Comparison of ENCODE assay signal across 2 cellular contexts in genomic region chr4:25308761-25309160, GRCh38.
A peak's percentile ranks its signal among the peaks of the same experiment; 100 is the strongest.
TF ChIP-seq lines count a peak whose summit lies in the region.

No MANE protein-coding gene starts in this region.

TF ChIP-seq in SK-N-SH, 30 proteins besides CTCF, POLR2A, EP300 and RAD21 (continued from another document):
- TF ChIP-seq POLR2AphosphoS5 (IDR thresholded peaks at IDR 0.05; ENCODE audit: low read depth, low read length) (no peak), SMC3 (IDR thresholded peaks at IDR 0.05; ENCODE audit: low read depth, low read length) (no peak), NFIC (IDR thresholded peaks at IDR 0.05; ENCODE audit: borderline replicate concordance) (no peak), MEF2A (IDR thresholded peaks at IDR 0.05; ENCODE audit: borderline replicate concordance, low read depth) (0 out of 2 replicates have a peak, but pooled peaks have one; percentile 24), REST (IDR thresholded peaks at IDR 0.05; ENCODE audit: low read depth, low read length) (no peak), FOSL2 (IDR thresholded peaks at IDR 0.05; ENCODE audit: borderline replicate concordance, low read depth) (peak; percentile 54), CHD2 (IDR thresholded peaks at IDR 0.05; ENCODE audit: low read length, partially characterized antibody) (no peak)
TF ChIP-seq in SK-N-SH: peak in this region for 2.

TF ChIP-seq in SK-N-SH treated with all-trans-retinoic acid at 6 μM for 48 hours, 23 proteins besides CTCF, POLR2A, EP300 and RAD21 (continued from another document):
- TF ChIP-seq TSHZ2 (CRISPR knock-in tag; IDR thresholded peaks at IDR 0.05) (no peak), GLIS3 (CRISPR knock-in tag; IDR thresholded peaks at IDR 0.05) (no peak), CSRNP3 (CRISPR knock-in tag; IDR thresholded peaks at IDR 0.05) (no peak), ZNF8 (CRISPR knock-in tag; IDR thresholded peaks at IDR 0.05) (no peak)
